17 cellular contexts compared by ENCODE assay signal in genomic region chr12:5429741-5430557, GRCh38. TPM values are rescaled to one million over a fixed set of nuclear protein-coding genes. Genes with fewer than 3 reads are reported as not detected.
DNase-seq lines count a peak whose midpoint lies in the region; TF ChIP-seq lines count a peak whose summit lies in the region.
"Had no signal": no experiment of that assay in that cellular context is flagged by ENCODE, and none has a peak within 500 bp of the region (broad histone marks: within the 10 kb centered on the region; RNA-seq: fewer than 3 reads in every experiment).

No MANE protein-coding gene starts in this region.

- H3K9me3 ChIP-seq in NT2/D1 (ENCODE audit: insufficient read depth, low read length), result no peaks in the 10 kb centered on the region

- H3K27me3 Mint-ChIP-seq in progenitor cell of endocrine pancreas, result peaks cover 70% of the 10 kb centered on the region

- peak overlapping the region; percentile 34 for H3K4me3 Mint-ChIP-seq in progenitor cell of endocrine pancreas (ENCODE audit: low read depth)
- H3K4me3 Mint-ChIP-seq: activated CD4-positive, alpha-beta T cell treated with anti-CD3 and anti-CD28 coated beads, Interleukin-2, amount 10 ng/mL, durations not matched to agents 7 days and 5 days; activated T-helper 1 cell treated with anti-CD3 and anti-CD28 coated beads, Interleukin-12 subunit alpha, Interleukin-12 subunit beta, Interleukin-2, Interleukin-4 antibody, amounts not matched to agents 30 ng/mL and 10 ng/mL and 1 ng/mL, durations not matched to agents 14 hours and 24 hours and 36 hours; T-helper 1 cell treated with Interleukin-12 subunit alpha and Interleukin-12 subunit beta and Interleukin-4 antibody, amounts not matched to agents 30 μg/mL and 1 μg/mL, for 36 hours had no signal

- TF ChIP-seq CTCF in progenitor cell of endocrine pancreas (IDR thresholded peaks at IDR 0.05; ENCODE audit: unreplicated experiment), result no peak

- no peaks in the 10 kb centered on the region for H3K9me3 Mint-ChIP-seq in progenitor cell of endocrine pancreas (ENCODE audit: low read depth)
- H3K9me3 Mint-ChIP-seq: activated CD4-positive, alpha-beta T cell treated with anti-CD3 and anti-CD28 coated beads, Interleukin-2, amount 10 ng/mL, durations not matched to agents 7 days and 5 days; activated T-helper 1 cell treated with anti-CD3 and anti-CD28 coated beads, Interleukin-12 subunit alpha, Interleukin-12 subunit beta, Interleukin-2, Interleukin-4 antibody, amounts not matched to agents 30 ng/mL and 10 ng/mL and 1 ng/mL, durations not matched to agents 14 hours and 24 hours and 36 hours; IgD-negative memory B cell; T-helper 1 cell treated with Interleukin-12 subunit alpha and Interleukin-12 subunit beta and Interleukin-4 antibody, amounts not matched to agents 30 μg/mL and 1 μg/mL, for 36 hours had no signal

- H3K27ac Mint-ChIP-seq in progenitor cell of endocrine pancreas, result peak overlapping the region; percentile 45
- H3K27ac Mint-ChIP-seq: activated CD4-positive, alpha-beta T cell treated with anti-CD3 and anti-CD28 coated beads, Interleukin-2, amount 10 ng/mL, durations not matched to agents 7 days and 5 days; activated T-helper 1 cell treated with anti-CD3 and anti-CD28 coated beads, Interleukin-12 subunit alpha, Interleukin-12 subunit beta, Interleukin-2, Interleukin-4 antibody, amounts not matched to agents 30 ng/mL and 10 ng/mL and 1 ng/mL, durations not matched to agents 14 hours and 24 hours and 36 hours; IgD-negative memory B cell; T-helper 1 cell treated with Interleukin-12 subunit alpha and Interleukin-12 subunit beta and Interleukin-4 antibody, amounts not matched to agents 30 μg/mL and 1 μg/mL, for 36 hours had no signal

- H3K4me3 ChIP-seq in H7 (ENCODE audit: insufficient read depth, low read depth, low read length), result peak overlapping the region; percentile 43
- H3K4me3 ChIP-seq in NT2/D1 (ENCODE audit: insufficient read length, low read depth), result peak overlapping the region; percentile 29

- H3K4me1 ChIP-seq in NT2/D1 (ENCODE audit: insufficient read depth, insufficient read length), result peaks cover 8% of the 10 kb centered on the region

- H3K36me3 ChIP-seq in H7 (replicated peaks; ENCODE audit: control insufficient read depth, insufficient read depth, low read length) (no peaks in the 10 kb centered on the region), NT2/D1 (ENCODE audit: insufficient read depth, insufficient read length, low read length) (no peaks in the 10 kb centered on the region)

- H3K27me3 ChIP-seq in H7 (ENCODE audit: control insufficient read depth, insufficient read depth, low read length) (peaks cover 61% of the 10 kb centered on the region), NT2/D1 (ENCODE audit: insufficient read depth, insufficient read length) (peaks cover 60% of the 10 kb centered on the region)

- DNase-seq in H7 (peak; percentile 84), NT2/D1 (ENCODE audit: low read depth, low spot score) (no peak), hepatic stellate cell (ENCODE audit: low spot score) (peak; percentile 23), progenitor cell of endocrine pancreas (ENCODE audit: low spot score, unreplicated experiment) (no peak), NCI-H524 treated with DMSO at 0.1 percent for 48 hours (lab: John Stamatoyannopoulos, UW) (no peak), midbrain (lab: John Stamatoyannopoulos, UW) (no peak), NCI-H1694 treated with DMSO at 0.1 percent for 48 hours (lab: John Stamatoyannopoulos, UW) (no peak)
- no peak for DNase-seq in activated CD4-positive, alpha-beta T cell treated with anti-CD3 and anti-CD28 coated beads for 1 hour
- DNase-seq: activated CD4-positive, alpha-beta T cell treated with anti-CD3 and anti-CD28 coated beads, Interleukin-2, amount 10 ng/mL, durations not matched to agents 7 days and 5 days; amniotic stem cell; C1 segment of cervical spinal cord; cortex of kidney; stimulated activated CD4-positive, alpha-beta T cell treated with anti-CD3 and anti-CD28 coated beads, Interleukin-1b, Interleukin-23, amount 100 ng/mL, for 48 hours had no signal

- H3K9ac ChIP-seq in NT2/D1 (ENCODE audit: insufficient read length, low read depth), result peak overlapping the region; percentile 61

- H3K4me1 Mint-ChIP-seq in progenitor cell of endocrine pancreas (ENCODE audit: low read depth), result peaks cover 41% of the 10 kb centered on the region

- no peaks in the 10 kb centered on the region for H3K36me3 Mint-ChIP-seq in progenitor cell of endocrine pancreas (ENCODE audit: insufficient read depth)
- H3K36me3 Mint-ChIP-seq: IgD-negative memory B cell had no signal

RNA-seq across cellular contexts. Expression of gene NTF3, which starts 2.0 kb away (rescaled TPM):
- 0.90 and 0.92 TPM in 2 replicates for total RNA-seq in H7 (2014; rRNA removed; shearing (Covaris generic))
- 1.2 and 2.4 TPM in 2 replicates for total RNA-seq in progenitor cell of endocrine pancreas
- total RNA-seq: activated CD4-positive, alpha-beta T cell treated with anti-CD3 and anti-CD28 coated beads, Interleukin-2, amount 10 ng/mL, durations not matched to agents 7 days and 5 days; activated T-helper 1 cell treated with anti-CD3 and anti-CD28 coated beads, Interleukin-12 subunit alpha, Interleukin-12 subunit beta, Interleukin-2, Interleukin-4 antibody, amounts not matched to agents 30 ng/mL and 10 ng/mL and 1 ng/mL, durations not matched to agents 14 hours and 24 hours and 36 hours; NCI-H460 had no signal

Comparison
In these comparisons a context has a peak if more than half of its experiments do, and no peak if none do; other contexts are left out.
1. DNase-seq: peak in H7 (single experiment) and hepatic stellate cell (single experiment); none in NT2/D1 (single experiment), progenitor cell of endocrine pancreas (single experiment), NCI-H524 treated with DMSO at 0.1 percent for 48 hours (single experiment), activated CD4-positive, alpha-beta T cell treated with anti-CD3 and anti-CD28 coated beads for 1 hour (single experiment), midbrain (single experiment) and NCI-H1694 treated with DMSO at 0.1 percent for 48 hours (single experiment).